ENCODE assay signal across 10 cellular contexts in genomic region chr13:77429320-77430142, GRCh38.
DNase-seq lines count a peak whose midpoint lies in the region; ATAC-seq and TF ChIP-seq lines count a peak whose summit lies in the region.
"Had no signal": no experiment of that assay in that cellular context is flagged by ENCODE, and none has a peak within 500 bp of the region (broad histone marks: within the 10 kb centered on the region; RNA-seq: fewer than 3 reads in every experiment).

No MANE protein-coding gene starts in this region.

- no peak for TF ChIP-seq CTCF in heart left ventricle (IDR thresholded peaks at IDR 0.05)

- H3K4me3 Mint-ChIP-seq in activated CD8-positive, alpha-beta memory T cell treated with anti-CD3 and anti-CD28 coated beads, Interleukin-2, amount 10 ng/mL, durations not matched to agents 7 days and 5 days, result no peak overlapping the region

- 82 to 88% (median 86%) methylated on average over 8 of the region's 8 CpGs for WGBS in heart left ventricle, 4 donors

- CTCF ChIA-PET in activated CD8-positive, alpha-beta memory T cell treated with anti-CD3 and anti-CD28 coated beads, Interleukin-2, amount 10 ng/mL, durations not matched to agents 7 days and 5 days (lab: Charles Lee), result interaction anchor here (0.9 kb wide), 1 partner anchor 49 kb away, joined by 3 read pairs; no protein-coding TSS in a partner anchor

- H3K27ac Mint-ChIP-seq in activated CD8-positive, alpha-beta memory T cell treated with anti-CD3 and anti-CD28 coated beads, Interleukin-2, amount 10 ng/mL, durations not matched to agents 7 days and 5 days, result no peak overlapping the region

- in situ Hi-C loops in G401 (cut with HindIII; ENCODE audit: low sequenced_read_pairs), result no loop called here

- no peak for TF ChIP-seq POLR2A in heart left ventricle (IDR thresholded peaks at IDR 0.05)

- H3K9me3 Mint-ChIP-seq in activated CD8-positive, alpha-beta memory T cell treated with anti-CD3 and anti-CD28 coated beads, Interleukin-2, amount 10 ng/mL, durations not matched to agents 7 days and 5 days (ENCODE audit: low read depth), result no peaks in the 10 kb centered on the region

- H3K27me3 Mint-ChIP-seq in activated CD8-positive, alpha-beta memory T cell treated with anti-CD3 and anti-CD28 coated beads, Interleukin-2, amount 10 ng/mL, durations not matched to agents 7 days and 5 days, result no peaks in the 10 kb centered on the region

- DNase-seq in activated CD8-positive, alpha-beta memory T cell treated with anti-CD3 and anti-CD28 coated beads, Interleukin-2, amount 10 ng/mL, durations not matched to agents 7 days and 5 days, result peak; percentile 59
- DNase-seq in activated CD8-positive, alpha-beta memory T cell treated with anti-CD3 and anti-CD28 coated beads for 24 hours, result no peak
- DNase-seq in T1000 (lab: John Stamatoyannopoulos, UW) (peak; percentile 0), NCI-H2171 treated with DMSO at 0.1 percent for 48 hours (lab: John Stamatoyannopoulos, UW) (no peak), heart left ventricle (no peak), G401 (ENCODE audit: low spot score) (no peak)
- peak; percentile 21 for DNase-seq in stimulated activated CD8-positive, alpha-beta memory T cell treated with anti-CD3 and anti-CD28 coated beads, Interleukin-12 subunit alpha, Interleukin-12 subunit beta, amount 100 ng/mL, for 24 hours (ENCODE audit: extremely low read depth)

- H3K9me3 ChIP-seq in heart left ventricle, result no peaks in the 10 kb centered on the region
- H3K9me3 ChIP-seq: BLaER1 treated with 17β-estradiol and CSF1 and Interleukin-3, amounts not matched to agents 10 nM and 100 nM; neutrophil had no signal

- H3K36me3 ChIP-seq in heart left ventricle, result no peaks in the 10 kb centered on the region
- H3K36me3 ChIP-seq: BLaER1 treated with 17β-estradiol and CSF1 and Interleukin-3, amounts not matched to agents 10 nM and 100 nM; neutrophil had no signal

- ATAC-seq in activated CD8-positive, alpha-beta memory T cell treated with anti-CD3 and anti-CD28 coated beads, Interleukin-2, amount 10 ng/mL, durations not matched to agents 7 days and 5 days, result peak; percentile 33
- ATAC-seq in HG02970 (IDR thresholded peaks at IDR 0.05; ENCODE audit: low FRiP score, unreplicated experiment), result peak; percentile 68
- ATAC-seq in heart left ventricle, result no peak

- no peaks in the 10 kb centered on the region for H3K27me3 ChIP-seq in heart left ventricle
- H3K27me3 ChIP-seq: BLaER1 treated with 17β-estradiol and CSF1 and Interleukin-3, amounts not matched to agents 10 nM and 100 nM; neutrophil had no signal

- no peaks in the 10 kb centered on the region for H3K4me1 ChIP-seq in heart left ventricle
- H3K4me1 ChIP-seq: BLaER1 treated with 17β-estradiol and CSF1 and Interleukin-3, amounts not matched to agents 10 nM and 100 nM had no signal

- no peak overlapping the region for H3K27ac ChIP-seq in heart left ventricle
- H3K27ac ChIP-seq: BLaER1 treated with 17β-estradiol and CSF1 and Interleukin-3, amounts not matched to agents 10 nM and 100 nM; neutrophil had no signal

- intact Hi-C loops in heart left ventricle (cut with DNase I), result no loop called here

- H3K36me3 Mint-ChIP-seq in activated CD8-positive, alpha-beta memory T cell treated with anti-CD3 and anti-CD28 coated beads, Interleukin-2, amount 10 ng/mL, durations not matched to agents 7 days and 5 days, result peaks cover 1% of the 10 kb centered on the region

- no peak overlapping the region for H3K4me3 ChIP-seq in heart left ventricle
- H3K4me3 ChIP-seq: BLaER1 treated with 17β-estradiol and CSF1 and Interleukin-3, amounts not matched to agents 10 nM and 100 nM had no signal

- H3K4me1 Mint-ChIP-seq in activated CD8-positive, alpha-beta memory T cell treated with anti-CD3 and anti-CD28 coated beads, Interleukin-2, amount 10 ng/mL, durations not matched to agents 7 days and 5 days, result peaks cover 13% of the 10 kb centered on the region

Comparison
In these comparisons a context has a peak if more than half of its experiments do, and no peak if none do; other contexts are left out.
1. DNase-seq: peak in activated CD8-positive, alpha-beta memory T cell treated with anti-CD3 and anti-CD28 coated beads, Interleukin-2, amount 10 ng/mL, durations not matched to agents 7 days and 5 days (single experiment), T1000 (single experiment) and stimulated activated CD8-positive, alpha-beta memory T cell treated with anti-CD3 and anti-CD28 coated beads, Interleukin-12 subunit alpha, Interleukin-12 subunit beta, amount 100 ng/mL, for 24 hours (single experiment); none in activated CD8-positive, alpha-beta memory T cell treated with anti-CD3 and anti-CD28 coated beads for 24 hours (single experiment), NCI-H2171 treated with DMSO at 0.1 percent for 48 hours (single experiment), heart left ventricle (0 of 5) and G401 (single experiment).
2. ATAC-seq: peak in activated CD8-positive, alpha-beta memory T cell treated with anti-CD3 and anti-CD28 coated beads, Interleukin-2, amount 10 ng/mL, durations not matched to agents 7 days and 5 days (single experiment) and HG02970 (single experiment); none in heart left ventricle (0 of 4).